ENCODE assay signal across 8 cellular contexts in genomic region chr3:100650651-100651611, GRCh38. TPM values are rescaled to one million over a fixed set of nuclear protein-coding genes. Genes with fewer than 3 reads are reported as not detected.
DNase-seq lines count a peak whose midpoint lies in the region; ATAC-seq and TF ChIP-seq lines count a peak whose summit lies in the region.

No MANE protein-coding gene starts in this region.

- peaks cover 0 to 5% of the 10 kb centered on the region in 2 donors for H3K4me1 ChIP-seq in left lung
- no peaks in the 10 kb centered on the region for H3K4me1 ChIP-seq in aorta (ENCODE audit: control insufficient read depth in 1 of 2, insufficient read depth in 2 of 2, low read length in 2 of 2)

- peak overlapping the region; percentile 18 for H3K4me3 Mint-ChIP-seq in activated CD4-positive, alpha-beta memory T cell treated with anti-CD3 and anti-CD28 coated beads for 36 hours

- H3K36me3 Mint-ChIP-seq in activated CD4-positive, alpha-beta memory T cell treated with anti-CD3 and anti-CD28 coated beads for 36 hours = no peaks in the 10 kb centered on the region

- peak overlapping the region in 1 of 2 donors; percentile 38 for H3K27ac ChIP-seq in left lung
- no peak overlapping the region for H3K27ac ChIP-seq in aorta (ENCODE audit: low read depth in 1 of 2, low read length in 2 of 2)

- TF ChIP-seq CTCF in GM12872 (IDR thresholded peaks at IDR 0.05; ENCODE audit: insufficient read depth, low read depth, low read length) = 0 out of 3 replicates have a peak, but pooled peaks have one; percentile 12
- TF ChIP-seq CTCF in left lung (IDR thresholded peaks at IDR 0.05) = no peak

- peaks cover 15% of the 10 kb centered on the region for H3K4me1 Mint-ChIP-seq in activated CD4-positive, alpha-beta memory T cell treated with anti-CD3 and anti-CD28 coated beads for 36 hours (ENCODE audit: low read depth)

- peak overlapping the region; percentile 41 for H3K27ac Mint-ChIP-seq in activated CD4-positive, alpha-beta memory T cell treated with anti-CD3 and anti-CD28 coated beads for 36 hours

- DNase-seq in activated CD4-positive, alpha-beta memory T cell treated with anti-CD3 and anti-CD28 coated beads for 36 hours = peak; percentile 36
- no peak for DNase-seq in left lung
- DNase-seq in SW480 (ENCODE audit: low spot score) = no peak
- no peak for DNase-seq in DMS153 treated with DMSO at 0.1 percent for 48 hours (lab: John Stamatoyannopoulos, UW; ENCODE audit: unreplicated experiment)
- no peak for DNase-seq in aorta

- no peaks in the 10 kb centered on the region for H3K27me3 Mint-ChIP-seq in activated CD4-positive, alpha-beta memory T cell treated with anti-CD3 and anti-CD28 coated beads for 36 hours

- ATAC-seq in GM21390 (IDR thresholded peaks at IDR 0.05; ENCODE audit: unreplicated experiment) = peak; percentile 99
- peak; percentile 95 for ATAC-seq in HG03558 (IDR thresholded peaks at IDR 0.05; ENCODE audit: extremely low read depth, unreplicated experiment)
- ATAC-seq in left lung = peak; percentile 49
- no peak for ATAC-seq in aorta (ENCODE audit: low FRiP score)

- H3K9me3 ChIP-seq in left lung (no peaks in the 10 kb centered on the region), aorta (ENCODE audit: control insufficient read depth, low read length) (no peaks in the 10 kb centered on the region)

- H3K36me3 ChIP-seq in left lung (no peaks in the 10 kb centered on the region), aorta (ENCODE audit: control insufficient read depth in 1 of 2, insufficient read depth in 2 of 2, low read length in 1 of 2) (no peaks in the 10 kb centered on the region)

- POLR2A ChIA-PET in activated CD4-positive, alpha-beta memory T cell treated with anti-CD3 and anti-CD28 coated beads for 36 hours (lab: Charles Lee) = no interaction called here

- intact Hi-C loops in activated CD4-positive, alpha-beta memory T cell treated with anti-CD3 and anti-CD28 coated beads for 36 hours (cut with micrococcal nuclease) = loop anchor here (1.0 to 2.0 kb wide), 5 partner anchors 14 to 730 kb away; no protein-coding TSS in a partner anchor
- intact Hi-C loops in left lung (cut with DNase I) (no loop called here), aorta (cut with DNase I) (no loop called here)

- no peak overlapping the region for H3K4me3 ChIP-seq in left lung
- H3K4me3 ChIP-seq in aorta (ENCODE audit: low read length in 2 of 2) = no peak overlapping the region

- CTCF ChIA-PET in activated CD4-positive, alpha-beta memory T cell treated with anti-CD3 and anti-CD28 coated beads for 36 hours (lab: Charles Lee) = interaction anchor here (0.7 to 1.0 kb wide), 3 partner anchors 58 to 98 kb away, joined by 3 to 6 read pairs (median 3); no protein-coding TSS in a partner anchor

- WGBS in aorta, 2 donors = 21 to 22% methylated on average over 4 of the region's 4 CpGs

- H3K27me3 ChIP-seq in left lung = no peaks in the 10 kb centered on the region
- H3K27me3 ChIP-seq in aorta (ENCODE audit: control insufficient read depth in 1 of 2, insufficient read depth in 2 of 2, low read length in 1 of 2) = no peaks in the 10 kb centered on the region

- no peaks in the 10 kb centered on the region for H3K9me3 Mint-ChIP-seq in activated CD4-positive, alpha-beta memory T cell treated with anti-CD3 and anti-CD28 coated beads for 36 hours

RNA-seq across cellular contexts. Expression of gene ADGRG7, which starts 41.5 kb away (rescaled TPM):
- total RNA-seq in activated CD4-positive, alpha-beta memory T cell treated with anti-CD3 and anti-CD28 coated beads for 36 hours = not detected
- total RNA-seq in left lung (not detected), aorta (under 1 TPM in 1 of 2 donors, not detected in 1; 0.51 TPM)
- polyA plus RNA-seq in aorta = 1 to 10 TPM in 1 of 2 donors, under 1 TPM in 1; 0.08 to 1.4 TPM

RNA-seq across cellular contexts. Expression of gene TFG, which starts 58.4 kb away (rescaled TPM):
- total RNA-seq in activated CD4-positive, alpha-beta memory T cell treated with anti-CD3 and anti-CD28 coated beads for 36 hours = 10 to 100 TPM; 55.5 to 60.3 TPM
- 10 to 100 TPM; 81.8 to 84.2 TPM for total RNA-seq in left lung
- 10 to 100 TPM; 71.8 to 71.9 TPM for total RNA-seq in aorta
- polyA plus RNA-seq in aorta = 10 to 100 TPM; 52.3 to 54.8 TPM
